26 cellular contexts compared by ENCODE assay signal in the genomic region with DNA sequence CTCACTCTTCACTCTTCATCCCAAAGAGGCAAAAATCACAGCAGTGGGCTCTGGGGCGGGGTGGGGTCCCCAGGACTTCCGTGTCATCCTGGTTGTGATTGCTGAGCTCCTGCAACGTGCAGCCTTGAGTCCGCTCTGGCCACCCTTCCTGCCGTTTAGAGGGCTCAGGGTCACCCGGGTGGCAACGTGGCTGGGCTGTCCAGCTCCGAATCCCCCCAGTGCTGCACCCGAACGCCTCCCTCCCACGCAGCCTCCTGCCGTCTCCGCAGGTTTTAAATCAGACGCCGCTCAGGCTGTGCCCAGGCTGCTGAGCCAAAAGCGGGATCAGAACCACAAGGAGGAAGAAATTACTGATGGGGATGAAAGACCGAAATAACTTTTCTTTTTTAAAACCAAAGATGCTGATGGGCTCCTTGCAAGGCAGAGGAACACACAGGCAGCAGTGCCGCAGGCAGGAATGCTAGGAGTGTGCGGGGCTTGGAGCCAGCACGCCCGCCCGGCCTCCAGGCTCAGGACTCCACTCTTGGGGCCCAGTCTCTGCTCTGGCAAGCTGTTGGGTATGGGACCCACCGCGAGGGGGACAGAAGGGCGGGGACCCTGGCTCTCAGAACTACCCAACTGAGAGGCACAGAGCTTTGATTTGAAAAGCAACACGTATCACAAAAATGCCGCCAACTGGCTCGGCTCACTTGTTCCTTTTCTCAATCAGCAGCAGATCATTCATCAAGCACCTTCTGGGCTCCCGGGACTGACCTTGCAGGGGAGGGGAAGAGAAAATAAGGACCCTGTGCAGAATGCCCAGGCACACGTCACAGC.
"Had no signal": no experiment of that assay in that cellular context is flagged by ENCODE, and none has a peak within 500 bp of the region (broad histone marks: within the 10 kb centered on the region; RNA-seq: fewer than 3 reads in every experiment).

No MANE protein-coding gene starts in this region.

- H3K4me1 Mint-ChIP-seq: memory B cell; natural killer cell; stimulated activated naive CD8-positive, alpha-beta T cell treated with anti-CD3 and anti-CD28 coated beads, Interleukin-15, amount 100 ng/mL, for 72 hours had no signal

- H3K9me3 Mint-ChIP-seq: dendritic cell treated with granulocyte-macrophage colony-stimulating factor and Interleukin-4, amounts not matched to agents 40 ng/mL and 50 ng/mL, for 4 days; endodermal cell; memory B cell; natural killer cell; neural crest cell; stimulated activated naive CD8-positive, alpha-beta T cell treated with anti-CD3 and anti-CD28 coated beads, Interleukin-15, amount 100 ng/mL, for 72 hours had no signal

- H3K4me3 ChIP-seq: colonic mucosa, gastroesophageal sphincter, hepatocyte, lung, right lobe of liver, suprapubic skin, transverse colon had no signal

- DNase-seq: colonic mucosa; effector CD8-positive, alpha-beta T cell; endodermal cell; foreskin keratinocyte; left cardiac atrium; left ventricle myocardium inferior; natural killer cell; nucleus accumbens; right lobe of liver; small intestine; stimulated activated CD4-positive, alpha-beta T cell treated with anti-CD3 and anti-CD28 coated beads, Interleukin-12 subunit alpha, Interleukin-12 subunit beta, amount 100 ng/mL, for 4 hours; stimulated activated CD4-positive, alpha-beta T cell treated with anti-CD3 and anti-CD28 coated beads, Interleukin-1b, Interleukin-23, amount 100 ng/mL, for 48 hours; stimulated activated CD4-positive, alpha-beta T cell treated with anti-CD3 and anti-CD28 coated beads, Interleukin-4, amount 100 ng/mL, for 1 hour; stimulated activated CD8-positive, alpha-beta memory T cell treated with anti-CD3 and anti-CD28 coated beads, Interleukin-4, amount 100 ng/mL, for 48 hours; stimulated activated naive CD4-positive, alpha-beta T cell; stimulated activated naive CD8-positive, alpha-beta T cell treated with anti-CD3 and anti-CD28 coated beads, Interleukin-15, amount 100 ng/mL, for 72 hours; transverse colon had no signal

- H3K4me1 ChIP-seq: colonic mucosa, foreskin keratinocyte, gastroesophageal sphincter, heart left ventricle, left ventricle myocardium inferior, right lobe of liver had no signal

- H3K27me3 ChIP-seq: colonic mucosa, hepatocyte, right lobe of liver, transverse colon had no signal

- H3K4me3 Mint-ChIP-seq: dendritic cell treated with granulocyte-macrophage colony-stimulating factor and Interleukin-4, amounts not matched to agents 40 ng/mL and 50 ng/mL, for 4 days; endodermal cell; memory B cell; natural killer cell; neural crest cell; stimulated activated naive CD8-positive, alpha-beta T cell treated with anti-CD3 and anti-CD28 coated beads, Interleukin-15, amount 100 ng/mL, for 72 hours had no signal

- H3K79me2 ChIP-seq: hepatocyte had no signal

- H3K27ac Mint-ChIP-seq: dendritic cell treated with granulocyte-macrophage colony-stimulating factor and Interleukin-4, amounts not matched to agents 40 ng/mL and 50 ng/mL, for 4 days; memory B cell; natural killer cell; stimulated activated naive CD8-positive, alpha-beta T cell treated with anti-CD3 and anti-CD28 coated beads, Interleukin-15, amount 100 ng/mL, for 72 hours had no signal

- H3K36me3 ChIP-seq: colonic mucosa, gastroesophageal sphincter, heart left ventricle, left ventricle myocardium inferior, right lobe of liver, suprapubic skin, transverse colon had no signal

- H3K4me2 ChIP-seq: hepatocyte had no signal

- H3K36me3 Mint-ChIP-seq: memory B cell, natural killer cell had no signal

- H3K9me3 ChIP-seq: colonic mucosa, gastroesophageal sphincter, heart left ventricle, left ventricle myocardium inferior, right lobe of liver, suprapubic skin, transverse colon had no signal

- H3K27ac ChIP-seq: colonic mucosa, epithelial cell of prostate, foreskin keratinocyte, gastroesophageal sphincter, heart left ventricle, hepatocyte, left ventricle myocardium inferior, right lobe of liver, suprapubic skin had no signal

- H2AFZ ChIP-seq: hepatocyte had no signal

- FAIRE-seq: small intestine had no signal
